ENCODE assay signal across 17 cellular contexts in genomic region chr1:118989006-118989736, GRCh38. TPM values are rescaled to one million over a fixed set of nuclear protein-coding genes. Genes with fewer than 3 reads are reported as not detected.
DNase-seq lines count a peak whose midpoint lies in the region; ATAC-seq and TF ChIP-seq lines count a peak whose summit lies in the region.
"Had no signal": no experiment of that assay in that cellular context is flagged by ENCODE, and none has a peak within 500 bp of the region (broad histone marks: within the 10 kb centered on the region; RNA-seq: fewer than 3 reads in every experiment).

No MANE protein-coding gene starts in this region.

- H3K9ac ChIP-seq in adipocyte (ENCODE audit: low read length) (peak overlapping the region; percentile 94), iPS-15b (ENCODE audit: low read depth, low read length) (no peak overlapping the region)

- H3K9me3 ChIP-seq in adipocyte (ENCODE audit: control insufficient read depth, low read length) (no peaks in the 10 kb centered on the region), iPS-15b (ENCODE audit: control insufficient read depth, insufficient read depth, low read length) (no peaks in the 10 kb centered on the region), upper lobe of right lung (no peaks in the 10 kb centered on the region)

- intact Hi-C loops in sciatic nerve (cut with DNase I) (no loop called here), upper lobe of right lung (cut with DNase I) (no loop called here)

- no peak for ATAC-seq in sciatic nerve
- ATAC-seq in GM21723 (IDR thresholded peaks at IDR 0.05; ENCODE audit: unreplicated experiment) = no peak
- ATAC-seq in upper lobe of right lung = no peak
- ATAC-seq: stimulated activated effector memory CD8-positive, alpha-beta T cell treated with anti-CD3 and anti-CD28 coated beads, Interleukin-12 subunit alpha, Interleukin-12 subunit beta, amount 100 ng/mL, for 72 hours had no signal

- H3K4me3 ChIP-seq in adipocyte (ENCODE audit: low read length) (peak overlapping the region; percentile 96), iPS-15b (ENCODE audit: low read depth, low read length) (peak overlapping the region; percentile 43), upper lobe of right lung (no peak overlapping the region)

- no peak overlapping the region for H3K27ac ChIP-seq in upper lobe of right lung

- H3K27me3 ChIP-seq in adipocyte (replicated peaks; ENCODE audit: control insufficient read depth, insufficient read depth, low read length) (no peaks in the 10 kb centered on the region), iPS-15b (ENCODE audit: control insufficient read depth, insufficient read depth, low read length) (peaks cover 100% of the 10 kb centered on the region), upper lobe of right lung (peaks cover 100% of the 10 kb centered on the region)

- DNase-seq in GM04503 (ENCODE audit: low read depth) = peak; percentile 44
- no peak for DNase-seq in adipocyte (ENCODE audit: low read depth)
- DNase-seq in sciatic nerve (ENCODE audit: low spot score) = peak; percentile 61
- DNase-seq in medulla oblongata (ENCODE audit: extremely low spot score) = no peak
- DNase-seq in A172 (ENCODE audit: low spot score) = no peak
- no peak for DNase-seq in upper lobe of right lung
- DNase-seq: activated naive CD4-positive, alpha-beta T cell; CD4-positive, alpha-beta T cell; central memory CD4-positive, alpha-beta T cell; erythroblast; NCI-H2029; SIG-M5; stimulated activated CD4-positive, alpha-beta T cell treated with anti-CD3 and anti-CD28 coated beads, Interleukin-4, amount 100 ng/mL, for 24 hours had no signal

- H3K4me1 ChIP-seq in adipocyte (ENCODE audit: control insufficient read depth, insufficient read depth, low read length) = peaks cover 7% of the 10 kb centered on the region
- H3K4me1 ChIP-seq in iPS-15b (ENCODE audit: control insufficient read depth, insufficient read depth, low read length) = peaks cover 19% of the 10 kb centered on the region
- H3K4me1 ChIP-seq in upper lobe of right lung = peaks cover 3% of the 10 kb centered on the region

- H3K36me3 ChIP-seq in adipocyte (ENCODE audit: control insufficient read depth, insufficient read depth, low read length, severe bottlenecking) (no peaks in the 10 kb centered on the region), iPS-15b (ENCODE audit: control insufficient read depth, insufficient read depth, low read length) (no peaks in the 10 kb centered on the region), upper lobe of right lung (no peaks in the 10 kb centered on the region)

- TF ChIP-seq CTCF in upper lobe of right lung (IDR thresholded peaks at IDR 0.05) = no peak

RNA-seq across cellular contexts. Expression of gene TBX15, which starts 1.0 kb away (rescaled TPM):
- total RNA-seq in sciatic nerve (12.5 TPM), upper lobe of right lung (0.64 TPM)
- not detected in 2 replicates for total RNA-seq in A172 (2014; rRNA removed; shearing (Covaris generic))
- total RNA-seq: activated CD8-positive, alpha-beta memory T cell treated with anti-CD3 and anti-CD28 coated beads for 36 hours; CD4-positive, alpha-beta T cell had no signal

Comparison
In these comparisons a context has a peak if more than half of its experiments do, and no peak if none do; other contexts are left out.
1. DNase-seq: peak in GM04503 (single experiment) and sciatic nerve (single experiment); none in adipocyte (single experiment), medulla oblongata (single experiment), A172 (single experiment) and upper lobe of right lung (single experiment).